In the genomic region with DNA sequence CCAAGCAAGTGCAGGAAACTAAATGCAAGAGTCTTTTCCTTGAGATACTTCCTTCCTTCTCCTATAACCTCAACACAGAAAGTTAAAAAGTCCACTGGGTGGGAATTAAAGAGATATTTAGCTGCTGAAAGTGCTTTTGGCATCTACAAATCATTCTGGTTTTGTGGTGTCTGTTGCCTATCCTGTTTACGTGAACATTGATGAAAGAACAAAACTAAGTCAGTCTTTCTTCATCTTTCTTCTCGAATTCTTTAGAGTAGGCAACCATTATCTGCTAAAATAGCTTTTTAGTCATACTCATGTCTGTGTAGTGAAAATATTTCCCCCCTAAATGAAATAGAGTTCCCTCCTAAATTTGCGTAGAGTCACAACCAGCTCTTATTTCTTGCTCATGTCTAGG, we compare ENCODE assay signal across 21 cellular contexts.
"Had no signal": no experiment of that assay in that cellular context is flagged by ENCODE, and none has a peak within 500 bp of the region (broad histone marks: within the 10 kb centered on the region; RNA-seq: fewer than 3 reads in every experiment).

No MANE protein-coding gene starts in this region.

- H3K4me1 Mint-ChIP-seq: WTC11 had no signal

- H3K4me3 Mint-ChIP-seq: WTC11 had no signal

- H3K36me3 ChIP-seq: brain microvascular endothelial cell, cardiac muscle cell had no signal

- H3K4me3 ChIP-seq: cardiac muscle cell, SK-N-MC had no signal

- H3K27ac ChIP-seq: brain microvascular endothelial cell, cardiac muscle cell, SK-N-MC had no signal

- H3K36me3 Mint-ChIP-seq: WTC11 had no signal

- DNase-seq: activated CD4-positive, alpha-beta T cell treated with anti-CD3 and anti-CD28 coated beads for 48 hours; activated CD4-positive, alpha-beta T cell treated with anti-CD3 and anti-CD28 coated beads, Interleukin-2, amount 50 U/mL, for 4 hours; activated CD4-positive, CD25-positive, alpha-beta regulatory T cell treated with anti-CD3 and anti-CD28 coated beads, Interleukin-2, amount 50 U/mL, for 72 hours; activated naive CD4-positive, alpha-beta T cell treated with anti-CD3 and anti-CD28 coated beads, Interleukin-2, amount 50 U/mL, for 16 hours; brain microvascular endothelial cell; Karpas-422; MM.1S; NCI-H1105; NCI-H1436; NCI-H1694 treated with DMSO at 0.1 percent for 48 hours; NCI-H2081; NCI-H510A treated with DMSO at 0.1 percent for 48 hours; NCI-H69; NK-92 treated with Interleukin-12 subunit alpha and Interleukin-12 subunit beta, amount 100 ng/mL, for 24 hours; OCI-M1; RPMI8226 had no signal

- ATAC-seq: Panc1, Right ventricle myocardium inferior, WTC11 had no signal

- H3K27me3 ChIP-seq: brain microvascular endothelial cell, cardiac muscle cell had no signal

- H3K27ac Mint-ChIP-seq: WTC11 had no signal
